9 cellular contexts compared by ENCODE assay signal in genomic region chr4:122710434-122711308, GRCh38. TPM values are rescaled to one million over a fixed set of nuclear protein-coding genes. Genes with fewer than 3 reads are reported as not detected.
DNase-seq lines count a peak whose midpoint lies in the region; ATAC-seq and TF ChIP-seq lines count a peak whose summit lies in the region.
"Had no signal": no experiment of that assay in that cellular context is flagged by ENCODE, and none has a peak within 500 bp of the region (broad histone marks: within the 10 kb centered on the region; RNA-seq: fewer than 3 reads in every experiment).

No MANE protein-coding gene starts in this region.

- no peak overlapping the region for H3K9ac ChIP-seq in colonic mucosa (ENCODE audit: low read depth in 2 of 2, low read length in 2 of 2)

- peak; percentile 42 for DNase-seq in EH (ENCODE audit: low read depth)
- DNase-seq in chondrocyte (ENCODE audit: low spot score): no peak
- DNase-seq in CD14-positive monocyte (ENCODE audit: low spot score): no peak
- no peak for DNase-seq in COR-L47 (lab: John Stamatoyannopoulos, UW)
- no peak for DNase-seq in colonic mucosa
- DNase-seq in iPS-NIHi11 (ENCODE audit: low spot score): no peak
- DNase-seq: activated effector memory CD4-positive, alpha-beta T cell treated with Interleukin-2 at 50 U/mL for 16 hours had no signal

- H3K9me3 Mint-ChIP-seq in chondrocyte (ENCODE audit: low read depth) (no peaks in the 10 kb centered on the region), CD14-positive monocyte (no peaks in the 10 kb centered on the region)

- H3K4me3 Mint-ChIP-seq in chondrocyte (ENCODE audit: unreplicated experiment): peak overlapping the region; percentile 38
- peak overlapping the region in 1 of 2 donors; percentile 22 for H3K4me3 Mint-ChIP-seq in CD14-positive monocyte

- no peak overlapping the region for H3K4me3 ChIP-seq in colonic mucosa

- ATAC-seq in GM21360 (IDR thresholded peaks at IDR 0.05; ENCODE audit: unreplicated experiment): peak; percentile 77
- ATAC-seq in HG03520 (IDR thresholded peaks at IDR 0.05; ENCODE audit: unreplicated experiment): peak; percentile 87

- intact Hi-C loops in CD14-positive monocyte (cut with micrococcal nuclease): no loop called here
- intact Hi-C loops in colonic mucosa (cut with DNase I): no loop called here

- H3K27me3 ChIP-seq in colonic mucosa: no peaks in the 10 kb centered on the region

- TF ChIP-seq CTCF in chondrocyte (IDR thresholded peaks at IDR 0.05) (no peak), CD14-positive monocyte (IDR thresholded peaks at IDR 0.05) (no peak), colonic mucosa (IDR thresholded peaks at IDR 0.05) (no peak)

- H3K27ac ChIP-seq in colonic mucosa: no peak overlapping the region

- no peaks in the 10 kb centered on the region for H3K4me1 ChIP-seq in colonic mucosa

- no peaks in the 10 kb centered on the region for H3K9me3 ChIP-seq in colonic mucosa

- H3K27ac Mint-ChIP-seq in chondrocyte (ENCODE audit: unreplicated experiment) (peak overlapping the region; percentile 72), CD14-positive monocyte (no peak overlapping the region)

- H3K27me3 Mint-ChIP-seq in chondrocyte (ENCODE audit: low read depth) (no peaks in the 10 kb centered on the region), CD14-positive monocyte (ENCODE audit: low read depth in 3 of 3) (peaks cover 3 to 12% (median 3%) of the 10 kb centered on the region in 3 donors)

- H3K4me1 Mint-ChIP-seq in chondrocyte (ENCODE audit: low read depth) (peaks cover 13% of the 10 kb centered on the region), CD14-positive monocyte (peaks cover 10% of the 10 kb centered on the region)

- H3K36me3 ChIP-seq in colonic mucosa: no peaks in the 10 kb centered on the region

- H3K36me3 Mint-ChIP-seq in chondrocyte (ENCODE audit: low read depth): no peaks in the 10 kb centered on the region
- no peaks in the 10 kb centered on the region for H3K36me3 Mint-ChIP-seq in CD14-positive monocyte

RNA-seq across cellular contexts. Expression of gene BBS12, which starts 21.8 kb away (rescaled TPM):
- 3.3 to 5.4 TPM (median 3.3 TPM) in 3 replicates for total RNA-seq in chondrocyte
- 1 to 10 TPM in 1 of 2 donors, under 1 TPM in 1; 0.52 to 1.0 TPM for polyA plus RNA-seq in CD14-positive monocyte
- total RNA-seq in colonic mucosa: 1 to 10 TPM; 1.9 to 4.8 TPM
